Comparison of ENCODE assay signal across 30 cellular contexts in genomic region chr4:183300070-183300469, GRCh38. TPM values are rescaled to one million over a fixed set of nuclear protein-coding genes. Genes with fewer than 3 reads are reported as not detected.
A peak's percentile ranks its signal among the peaks of the same experiment; 100 is the strongest.
DNase-seq lines count a peak whose midpoint lies in the region; ATAC-seq, FAIRE-seq and TF ChIP-seq lines count a peak whose summit lies in the region.
"Had no signal": no experiment of that assay in that cellular context is flagged by ENCODE, and none has a peak within 500 bp of the region (broad histone marks: within the 10 kb centered on the region; RNA-seq: fewer than 3 reads in every experiment).

No MANE protein-coding gene starts in this region.

- no peaks in the 10 kb centered on the region for H4K20me1 ChIP-seq in OCI-LY3 (ENCODE audit: insufficient read depth, low read length)
- H4K20me1 ChIP-seq: BLaER1 had no signal

- peak; percentile 90 to 91 for ATAC-seq in lower lobe of right lung
- ATAC-seq in activated CD4-positive, CD25-positive, alpha-beta regulatory T cell treated with anti-CD3 and anti-CD28 coated beads, Interleukin-2, amount 50 U/mL, for 24 hours: no peak
- no peak for ATAC-seq in HG02885 (IDR thresholded peaks at IDR 0.05; ENCODE audit: poor library complexity, unreplicated experiment)
- ATAC-seq: A549; SK-N-SH treated with all-trans-retinoic acid at 6 μM for 48 hours; stimulated activated memory B cell treated with anti-CD40 and anti-IgM and Interleukin-4, amounts not matched to agents 10 μg/mL and 1 μg/mL and 100 μg/mL, for 72 hours had no signal

- H3K9ac ChIP-seq in OCI-LY3 (ENCODE audit: low read length): peak overlapping the region; percentile 87
- no peak overlapping the region for H3K9ac ChIP-seq in kidney (ENCODE audit: low read length in 2 of 2)
- H3K9ac ChIP-seq: BLaER1 had no signal

- H3K27ac ChIP-seq in AG04450 (ENCODE audit: low read depth, low read length) (no peak overlapping the region), OCI-LY3 (ENCODE audit: low read length) (peak overlapping the region; percentile 96), lower lobe of right lung (peak overlapping the region; percentile 14), kidney (ENCODE audit: low read depth in 2 of 2, low read length in 2 of 2) (no peak overlapping the region)
- no peak overlapping the region for H3K27ac ChIP-seq in effector memory CD4-positive, alpha-beta T cell (ENCODE audit: insufficient read depth, low read length, poor library complexity, severe bottlenecking)
- H3K27ac ChIP-seq: A549, BLaER1, breast epithelium, skin epidermis, WERI-Rb-1 had no signal

- peak overlapping the region; percentile 64 for H3K4me2 ChIP-seq in OCI-LY3 (ENCODE audit: low read length)
- H3K4me2 ChIP-seq: A549 had no signal

- H3K27me3 ChIP-seq in AG04450 (ENCODE audit: control insufficient read depth, insufficient read depth, low read length): no peaks in the 10 kb centered on the region
- no peaks in the 10 kb centered on the region for H3K27me3 ChIP-seq in OCI-LY3 (ENCODE audit: low read depth, low read length)
- no peaks in the 10 kb centered on the region for H3K27me3 ChIP-seq in lower lobe of right lung (ENCODE audit: low read depth)
- no peaks in the 10 kb centered on the region for H3K27me3 ChIP-seq in effector memory CD4-positive, alpha-beta T cell (replicated peaks; ENCODE audit: control insufficient read depth, insufficient read depth, low read length, poor library complexity, severe bottlenecking)
- H3K27me3 ChIP-seq: BLaER1, breast epithelium had no signal

- H3K79me2 ChIP-seq in OCI-LY3 (ENCODE audit: low read length): no peaks in the 10 kb centered on the region

- no peak for FAIRE-seq in kidney (lab: Jason Lieb, UNC)
- FAIRE-seq: A549, frontal cortex had no signal

- peaks cover 98% of the 10 kb centered on the region for H3K4me1 ChIP-seq in OCI-LY3 (ENCODE audit: low read length)
- H3K4me1 ChIP-seq in lower lobe of right lung: no peaks in the 10 kb centered on the region
- H3K4me1 ChIP-seq in kidney (ENCODE audit: control insufficient read depth in 1 of 2, insufficient read depth in 1 of 2, low read depth in 1 of 2, low read length in 2 of 2): no peaks in the 10 kb centered on the region
- H3K4me1 ChIP-seq in effector memory CD4-positive, alpha-beta T cell (ENCODE audit: control insufficient read depth, insufficient read depth, low read length, poor library complexity, severe bottlenecking): no peaks in the 10 kb centered on the region
- H3K4me1 ChIP-seq: A549, breast epithelium had no signal

- peaks cover 2% of the 10 kb centered on the region; the same call in 1 of the 2 replicates for H3K9me3 ChIP-seq in AG04450 (ENCODE audit: control insufficient read depth, insufficient read depth, low read length)
- 0 out of 2 replicates have a peak, but pooled peaks cover 3% of the 10 kb centered on the region for H3K9me3 ChIP-seq in OCI-LY3 (ENCODE audit: insufficient read depth, low read length)
- H3K9me3 ChIP-seq in lower lobe of right lung: no peaks in the 10 kb centered on the region
- no peaks in the 10 kb centered on the region for H3K9me3 ChIP-seq in kidney (ENCODE audit: control insufficient read depth in 1 of 2, low read length in 2 of 2)
- no peaks in the 10 kb centered on the region for H3K9me3 ChIP-seq in effector memory CD4-positive, alpha-beta T cell (ENCODE audit: control insufficient read depth, low read length)
- H3K9me3 ChIP-seq: A549, BLaER1, breast epithelium had no signal

- DNase-seq in AG04450 (ENCODE audit: low read depth, low spot score) (peak; percentile 27), dermis blood vessel endothelial cell (peak; percentile 59), lower lobe of right lung (peak; percentile 57), kidney (no peak)
- no peak for DNase-seq in effector memory CD4-positive, alpha-beta T cell
- DNase-seq: activated CD8-positive, alpha-beta memory T cell treated with anti-CD3 and anti-CD28 coated beads, Interleukin-2, amount 50 U/mL, for 4 hours; H9; hippocampal formation; islet precursor cell; KBM-7; NCI-H1436 treated with DMSO at 0.1 percent for 48 hours; NCI-H526 treated with DMSO at 0.1 percent for 48 hours; stimulated activated CD4-positive, alpha-beta T cell treated with anti-CD3 and anti-CD28 coated beads, Interleukin-2, amount 100 ng/mL, for 24 hours; WERI-Rb-1 had no signal

- POLR2A ChIA-PET in AG04450 (lab: Yijun Ruan, JAX): no interaction called here

- H3K4me3 ChIP-seq in AG04450 (ENCODE audit: low read depth, low read length): no peak overlapping the region
- H3K4me3 ChIP-seq in OCI-LY3 (ENCODE audit: low read length): peak overlapping the region; percentile 65
- H3K4me3 ChIP-seq in lower lobe of right lung: no peak overlapping the region
- no peak overlapping the region for H3K4me3 ChIP-seq in kidney (ENCODE audit: low read length in 2 of 2)
- no peak overlapping the region for H3K4me3 ChIP-seq in effector memory CD4-positive, alpha-beta T cell (ENCODE audit: insufficient read depth, low read depth, low read length, poor library complexity, severe bottlenecking)
- H3K4me3 ChIP-seq: A549, BLaER1, breast epithelium, skin epidermis had no signal

- no peak for TF ChIP-seq CTCF in AG04450 (IDR thresholded peaks at IDR 0.05; ENCODE audit: low read depth, low read length)
- TF ChIP-seq CTCF in OCI-LY3 (IDR thresholded peaks at IDR 0.05; ENCODE audit: low read depth, low read length): no peak
- TF ChIP-seq CTCF in lower lobe of right lung (IDR thresholded peaks at IDR 0.05): no peak
- TF ChIP-seq CTCF in kidney (IDR thresholded peaks at IDR 0.05; ENCODE audit: borderline replicate concordance, extremely low read depth, insufficient read depth): no peak

- no peak overlapping the region for H2AFZ ChIP-seq in OCI-LY3 (ENCODE audit: low read depth, low read length)

- intact Hi-C loops in lower lobe of right lung (cut with DNase I): no loop called here
- intact Hi-C loops in kidney (cut with DNase I): no loop called here

- peaks cover 21% of the 10 kb centered on the region for H3K36me3 ChIP-seq in OCI-LY3 (replicated peaks; ENCODE audit: low read depth, low read length)
- peaks cover 12% of the 10 kb centered on the region for H3K36me3 ChIP-seq in lower lobe of right lung
- peaks cover 4 to 6% of the 10 kb centered on the region in 2 donors for H3K36me3 ChIP-seq in kidney (ENCODE audit: control insufficient read depth in 1 of 2, insufficient read depth in 2 of 2, low read length in 2 of 2)
- no peaks in the 10 kb centered on the region for H3K36me3 ChIP-seq in effector memory CD4-positive, alpha-beta T cell (ENCODE audit: control insufficient read depth, insufficient read depth, low read length)
- H3K36me3 ChIP-seq: breast epithelium, WERI-Rb-1 had no signal

- CTCF ChIA-PET in AG04450 (lab: Charles Lee): no interaction called here

RNA-seq across cellular contexts. Expression of gene CLDN22, which starts 20.0 kb away (rescaled TPM):
- polyA plus RNA-seq in AG04450 (2011; rRNA removed) (not detected in 2 replicates), kidney (ENCODE audit: insufficient read depth, low read depth, low replicate concordance) (0.39 TPM)
- not detected in 2 replicates for polyA minus RNA-seq in AG04450 (2011; rRNA and poly(A)+ RNA removed)
- total RNA-seq in dermis blood vessel endothelial cell (not detected in 2 replicates), lower lobe of right lung (not detected), kidney (not detected)
- total RNA-seq: activated T-helper 2 cell treated with anti-CD3 and anti-CD28 coated beads, Interferon-gamma antibody, Interleukin-2, Interleukin-4, amounts not matched to agents 10 μg/mL and 5 μg/mL and 100 μg/mL, durations not matched to agents 14 hours and 24 hours and 36 hours; breast epithelium; dermis microvascular lymphatic vessel endothelial cell; frontal cortex; H9; mammary epithelial cell; myocyte; pulmonary artery endothelial cell had no signal
- polyA plus RNA-seq: A549, mammary epithelial cell had no signal

RNA-seq across cellular contexts. Expression of gene CLDN24, which starts 22.2 kb away (rescaled TPM):
- not detected in 2 replicates for polyA plus RNA-seq in AG04450 (2011; rRNA removed)
- polyA minus RNA-seq in AG04450 (2011; rRNA and poly(A)+ RNA removed): not detected in 2 replicates
- not detected in 2 replicates for total RNA-seq in dermis blood vessel endothelial cell
- not detected for total RNA-seq in lower lobe of right lung
- not detected for total RNA-seq in kidney
- polyA plus RNA-seq in kidney (ENCODE audit: insufficient read depth, low read depth, low replicate concordance): not detected
- total RNA-seq: activated T-helper 2 cell treated with anti-CD3 and anti-CD28 coated beads, Interferon-gamma antibody, Interleukin-2, Interleukin-4, amounts not matched to agents 10 μg/mL and 5 μg/mL and 100 μg/mL, durations not matched to agents 14 hours and 24 hours and 36 hours; breast epithelium; dermis microvascular lymphatic vessel endothelial cell; frontal cortex; H9; mammary epithelial cell; myocyte; pulmonary artery endothelial cell had no signal
- polyA plus RNA-seq: A549, mammary epithelial cell, thymus had no signal

Comparison
In these comparisons a context has a peak if more than half of its experiments do, and no peak if none do; other contexts are left out.
1. DNase-seq: peak in AG04450 (single experiment), dermis blood vessel endothelial cell (single experiment) and lower lobe of right lung (single experiment); none in kidney (single experiment) and effector memory CD4-positive, alpha-beta T cell (0 of 3).
2. H3K27ac ChIP-seq: peak in OCI-LY3 (single experiment) and lower lobe of right lung (single experiment); none in AG04450 (single experiment), kidney (0 of 2) and effector memory CD4-positive, alpha-beta T cell (single experiment).
3. ATAC-seq: peak in lower lobe of right lung (2 of 2); none in activated CD4-positive, CD25-positive, alpha-beta regulatory T cell treated with anti-CD3 and anti-CD28 coated beads, Interleukin-2, amount 50 U/mL, for 24 hours (0 of 2) and HG02885 (single experiment).